Comparison of ENCODE assay signal across 8 cellular contexts in genomic region chr1:23556661-23557470, GRCh38. TPM values are rescaled to one million over a fixed set of nuclear protein-coding genes. Genes with fewer than 3 reads are reported as not detected.
A peak's percentile ranks its signal among the peaks of the same experiment; 100 is the strongest.
DNase-seq lines count a peak whose midpoint lies in the region; ATAC-seq and TF ChIP-seq lines count a peak whose summit lies in the region.

No MANE protein-coding gene starts in this region.

- H3K27me3 Mint-ChIP-seq in activated B cell treated with CpG ODN at 0.5 μM for 24 hours = no peaks in the 10 kb centered on the region

- peaks cover 24% of the 10 kb centered on the region for H3K79me2 ChIP-seq in hepatocyte

- H3K36me3 Mint-ChIP-seq in activated B cell treated with CpG ODN at 0.5 μM for 24 hours (ENCODE audit: low read depth) = peaks cover 24% of the 10 kb centered on the region
- no peaks in the 10 kb centered on the region for H3K36me3 Mint-ChIP-seq in stimulated activated effector memory CD8-positive, alpha-beta T cell treated with anti-CD3 and anti-CD28 coated beads, Interleukin-12 subunit alpha, Interleukin-12 subunit beta, amount 100 ng/mL, for 72 hours

- H3K4me2 ChIP-seq in hepatocyte = peak overlapping the region; percentile 83

- ATAC-seq in Right ventricle myocardium inferior = no peak
- no peak for ATAC-seq in activated B cell treated with CpG ODN at 0.5 μM for 24 hours (ENCODE audit: low read depth)
- no peak for ATAC-seq in stimulated activated effector memory CD8-positive, alpha-beta T cell treated with anti-CD3 and anti-CD28 coated beads, Interleukin-12 subunit alpha, Interleukin-12 subunit beta, amount 100 ng/mL, for 72 hours

- DNase-seq in cardiac muscle cell (ENCODE audit: low read depth in 1 of 2, low spot score in 1 of 2) = peak; percentile 26 to 73
- DNase-seq in Right ventricle myocardium inferior (ENCODE audit: missing footprints) = no peak
- DNase-seq in activated B cell treated with CpG ODN at 0.5 μM for 24 hours = no peak
- no peak for DNase-seq in hepatocyte (ENCODE audit: low spot score)
- DNase-seq in stimulated activated effector memory CD8-positive, alpha-beta T cell treated with anti-CD3 and anti-CD28 coated beads, Interleukin-12 subunit alpha, Interleukin-12 subunit beta, amount 100 ng/mL, for 72 hours (ENCODE audit: low spot score in 2 of 2) = no peak
- DNase-seq in NCI-H82 treated with DMSO at 0.1 percent for 48 hours (lab: John Stamatoyannopoulos, UW; ENCODE audit: unreplicated experiment) = no peak
- no peak for DNase-seq in effector CD4-positive, alpha-beta T cell
- no peak for DNase-seq in NCI-H345 treated with DMSO at 0.1 percent for 48 hours (lab: John Stamatoyannopoulos, UW; ENCODE audit: unreplicated experiment)

- H3K27ac Mint-ChIP-seq in activated B cell treated with CpG ODN at 0.5 μM for 24 hours = peak overlapping the region; percentile 95
- H3K27ac Mint-ChIP-seq in stimulated activated effector memory CD8-positive, alpha-beta T cell treated with anti-CD3 and anti-CD28 coated beads, Interleukin-12 subunit alpha, Interleukin-12 subunit beta, amount 100 ng/mL, for 72 hours = no peak overlapping the region

- TF ChIP-seq CTCF in cardiac muscle cell (IDR thresholded peaks at IDR 0.05; ENCODE audit: low read depth, low read length) = no peak
- TF ChIP-seq CTCF in activated B cell treated with CpG ODN at 0.5 μM for 24 hours (IDR thresholded peaks at IDR 0.05) = no peak
- TF ChIP-seq CTCF in hepatocyte (IDR thresholded peaks at IDR 0.05; ENCODE audit: poor library complexity) = no peak

- CTCF ChIA-PET in activated B cell treated with CpG ODN at 0.5 μM for 24 hours (lab: Charles Lee) = interaction anchor here (1.2 to 31.5 kb wide), 8 partner anchors 8 to 79 kb away, joined by 3 to 872 read pairs (median 11); no protein-coding TSS in a partner anchor

- peak overlapping the region; percentile 87 for H3K4me3 Mint-ChIP-seq in activated B cell treated with CpG ODN at 0.5 μM for 24 hours
- H3K4me3 Mint-ChIP-seq in stimulated activated effector memory CD8-positive, alpha-beta T cell treated with anti-CD3 and anti-CD28 coated beads, Interleukin-12 subunit alpha, Interleukin-12 subunit beta, amount 100 ng/mL, for 72 hours = peak overlapping the region; percentile 89

- no peaks in the 10 kb centered on the region for H3K9me2 ChIP-seq in hepatocyte (replicated peaks; ENCODE audit: insufficient read depth)

- peaks cover 69% of the 10 kb centered on the region for H3K4me1 Mint-ChIP-seq in activated B cell treated with CpG ODN at 0.5 μM for 24 hours
- H3K4me1 Mint-ChIP-seq in stimulated activated effector memory CD8-positive, alpha-beta T cell treated with anti-CD3 and anti-CD28 coated beads, Interleukin-12 subunit alpha, Interleukin-12 subunit beta, amount 100 ng/mL, for 72 hours = peaks cover 37% of the 10 kb centered on the region

- H3K4me3 ChIP-seq in cardiac muscle cell = peak overlapping the region; percentile 92
- peak overlapping the region; percentile 68 for H3K4me3 ChIP-seq in hepatocyte

- H3K27me3 ChIP-seq in cardiac muscle cell (no peaks in the 10 kb centered on the region), hepatocyte (no peaks in the 10 kb centered on the region)

- H3K27ac ChIP-seq in cardiac muscle cell = peak overlapping the region; percentile 100
- H3K27ac ChIP-seq in hepatocyte = peak overlapping the region; percentile 97

- intact Hi-C loops in Right ventricle myocardium inferior (cut with DNase I) (loop anchor here (10.0 kb wide), 1 partner anchor 358 kb away; the partner anchor contains the start of gene CNR2), activated B cell treated with CpG ODN at 0.5 μM for 24 hours (cut with micrococcal nuclease) (loop anchor here (10.0 kb wide), 1 partner anchor 168 kb away; no protein-coding TSS in a partner anchor)

- POLR2A ChIA-PET in activated B cell treated with CpG ODN at 0.5 μM for 24 hours (lab: Charles Lee) = interaction anchor here (0.6 to 36.4 kb wide), 9 partner anchors 8 to 170 kb away, joined by 3 to 1151 read pairs (median 110); no protein-coding TSS in a partner anchor

- WGBS in hepatocyte (ENCODE audit: low lambda C conversion rate, missing lambda C conversion rate) = 41% methylated on average over 4 of the region's 4 CpGs

- H3K9me3 Mint-ChIP-seq in activated B cell treated with CpG ODN at 0.5 μM for 24 hours = no peaks in the 10 kb centered on the region
- no peaks in the 10 kb centered on the region for H3K9me3 Mint-ChIP-seq in stimulated activated effector memory CD8-positive, alpha-beta T cell treated with anti-CD3 and anti-CD28 coated beads, Interleukin-12 subunit alpha, Interleukin-12 subunit beta, amount 100 ng/mL, for 72 hours

- no peaks in the 10 kb centered on the region for H3K9me3 ChIP-seq in cardiac muscle cell (ENCODE audit: low read depth)
- no peaks in the 10 kb centered on the region for H3K9me3 ChIP-seq in hepatocyte (ENCODE audit: low read depth)

- no peak overlapping the region for H2AFZ ChIP-seq in hepatocyte

- H3K4me1 ChIP-seq in cardiac muscle cell (ENCODE audit: low read depth) = peaks cover 56% of the 10 kb centered on the region
- peaks cover 60% of the 10 kb centered on the region for H3K4me1 ChIP-seq in hepatocyte (ENCODE audit: insufficient read depth)

- H3K36me3 ChIP-seq in cardiac muscle cell (peaks cover 7% of the 10 kb centered on the region), hepatocyte (replicated peaks; ENCODE audit: insufficient read depth, low read depth) (no peaks in the 10 kb centered on the region)

- peaks cover 6% of the 10 kb centered on the region for H4K20me1 ChIP-seq in hepatocyte (ENCODE audit: insufficient read depth, poor library complexity, severe bottlenecking)

RNA-seq across cellular contexts. Expression of gene ID3, which starts 2.4 kb away (rescaled TPM):
- 698 and 784 TPM in 2 replicates for total RNA-seq in cardiac muscle cell
- polyA plus RNA-seq in cardiac muscle cell = 703 and 1,027 TPM in 2 replicates
- total RNA-seq in Right ventricle myocardium inferior = 90.3 TPM
- total RNA-seq in activated B cell treated with CpG ODN at 0.5 μM for 24 hours = 195 and 205 TPM in 2 replicates
- 155 and 186 TPM in 2 replicates for total RNA-seq in hepatocyte
- 314 and 336 TPM in 2 replicates for polyA plus RNA-seq in hepatocyte

RNA-seq across cellular contexts. Expression of gene E2F2, which starts 25.8 kb away (rescaled TPM):
- total RNA-seq in cardiac muscle cell (2.1 and 2.5 TPM in 2 replicates), Right ventricle myocardium inferior (0.76 TPM), activated B cell treated with CpG ODN at 0.5 μM for 24 hours (2.4 and 3.4 TPM in 2 replicates), hepatocyte (0.76 and 1.2 TPM in 2 replicates)
- polyA plus RNA-seq in cardiac muscle cell (2.2 and 2.7 TPM in 2 replicates), hepatocyte (0.21 and 0.85 TPM in 2 replicates)

Comparison
In these comparisons a context has a peak if more than half of its experiments do, and no peak if none do; other contexts are left out.
1. DNase-seq: peak in cardiac muscle cell (2 of 2); none in Right ventricle myocardium inferior (single experiment), activated B cell treated with CpG ODN at 0.5 μM for 24 hours (single experiment), hepatocyte (single experiment), stimulated activated effector memory CD8-positive, alpha-beta T cell treated with anti-CD3 and anti-CD28 coated beads, Interleukin-12 subunit alpha, Interleukin-12 subunit beta, amount 100 ng/mL, for 72 hours (0 of 2), NCI-H82 treated with DMSO at 0.1 percent for 48 hours (single experiment), effector CD4-positive, alpha-beta T cell (single experiment) and NCI-H345 treated with DMSO at 0.1 percent for 48 hours (single experiment).